ENCODE assay signal across 9 cellular contexts in genomic region chr1:151984313-151984956, GRCh38. TPM values are rescaled to one million over a fixed set of nuclear protein-coding genes. Genes with fewer than 3 reads are reported as not detected.
DNase-seq lines count a peak whose midpoint lies in the region; ATAC-seq and TF ChIP-seq lines count a peak whose summit lies in the region.
"Had no signal": no experiment of that assay in that cellular context is flagged by ENCODE, and none has a peak within 500 bp of the region (broad histone marks: within the 10 kb centered on the region; RNA-seq: fewer than 3 reads in every experiment).

No MANE protein-coding gene starts in this region.

- H3K4me3 ChIP-seq in NB4 (ENCODE audit: low read depth, low read length) (no peak overlapping the region), hepatocyte (no peak overlapping the region)
- H3K4me3 ChIP-seq: GM23248 had no signal

- H3K4me1 ChIP-seq in hepatocyte (ENCODE audit: insufficient read depth) = peaks cover 66% of the 10 kb centered on the region

- TF ChIP-seq POLR2A in NB4 (IDR thresholded peaks at IDR 0.05; ENCODE audit: extremely low read depth, insufficient read length) = no peak

- H3K79me2 ChIP-seq in hepatocyte = peaks cover 56% of the 10 kb centered on the region

- H4K20me1 ChIP-seq in hepatocyte (ENCODE audit: insufficient read depth, poor library complexity, severe bottlenecking) = no peaks in the 10 kb centered on the region

- H3K4me2 ChIP-seq in hepatocyte = no peak overlapping the region

- peak overlapping the region; percentile 19 for H3K27ac ChIP-seq in hepatocyte
- H3K27ac ChIP-seq: GM23248 had no signal

- no peak overlapping the region for H2AFZ ChIP-seq in hepatocyte
- H2AFZ ChIP-seq: GM23248 had no signal

- WGBS in hepatocyte (ENCODE audit: low lambda C conversion rate, missing lambda C conversion rate) = 75% methylated on average over 1 of the region's 1 CpG

- TF ChIP-seq CTCF in NB4 (IDR thresholded peaks at IDR 0.05; ENCODE audit: low read depth, low read length) = no peak
- no peak for TF ChIP-seq CTCF in hepatocyte (IDR thresholded peaks at IDR 0.05; ENCODE audit: poor library complexity)

- H3K36me3 ChIP-seq in hepatocyte (replicated peaks; ENCODE audit: insufficient read depth, low read depth) = no peaks in the 10 kb centered on the region

- no peaks in the 10 kb centered on the region for H3K9me2 ChIP-seq in hepatocyte (replicated peaks; ENCODE audit: insufficient read depth)

- no peaks in the 10 kb centered on the region for H3K27me3 ChIP-seq in hepatocyte

- ATAC-seq in GM18508 (IDR thresholded peaks at IDR 0.05; ENCODE audit: insufficient read depth, unreplicated experiment) (peak; percentile 87), GM21723 (IDR thresholded peaks at IDR 0.05; ENCODE audit: unreplicated experiment) (peak; percentile 86), HG03196 (IDR thresholded peaks at IDR 0.05; ENCODE audit: unreplicated experiment) (no peak)

- peak; percentile 70 for DNase-seq in NB4 (ENCODE audit: low read depth)
- DNase-seq in hepatocyte (ENCODE audit: low spot score) = no peak
- no peak for DNase-seq in DMS79 (lab: John Stamatoyannopoulos, UW)
- DNase-seq in globus pallidus (ENCODE audit: low spot score) = no peak
- DNase-seq in OCI-M2 (lab: John Stamatoyannopoulos, UW; ENCODE audit: unreplicated experiment) = no peak
- DNase-seq: GM23248 had no signal

- no peaks in the 10 kb centered on the region for H3K9me3 ChIP-seq in hepatocyte (ENCODE audit: low read depth)

RNA-seq across cellular contexts. Expression of gene S100A10, which starts 9.2 kb away (rescaled TPM):
- total RNA-seq in hepatocyte = 408 and 485 TPM in 2 replicates
- polyA plus RNA-seq in hepatocyte = 3,367 and 3,493 TPM in 2 replicates

RNA-seq across cellular contexts. Expression of gene S100A11, which starts 52.4 kb away (rescaled TPM):
- total RNA-seq in hepatocyte = 258 and 295 TPM in 2 replicates
- 1,491 and 1,531 TPM in 2 replicates for polyA plus RNA-seq in hepatocyte
